ENCODE assay signal across 8 cellular contexts in the genomic region with DNA sequence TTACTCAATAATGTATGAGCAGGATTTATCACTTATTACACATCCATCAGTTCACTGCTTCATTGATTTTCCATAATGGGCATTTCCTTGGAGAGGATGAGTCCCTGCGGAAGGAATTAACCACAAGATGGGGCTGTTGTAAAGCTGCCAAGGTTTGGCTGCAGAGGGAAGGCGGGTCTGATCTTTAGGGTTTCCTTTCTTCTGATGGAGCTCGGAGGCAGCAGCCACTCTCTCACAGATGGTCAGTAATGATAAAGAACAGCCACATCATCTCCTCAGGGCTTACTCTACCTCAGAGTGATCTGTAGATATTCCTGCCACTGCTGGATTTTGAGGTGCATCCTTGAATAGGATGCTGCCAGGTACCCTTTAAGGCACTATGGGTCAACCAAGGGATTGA.
A peak's percentile ranks its signal among the peaks of the same experiment; 100 is the strongest.
DNase-seq lines count a peak whose midpoint lies in the region; ATAC-seq, FAIRE-seq and TF ChIP-seq lines count a peak whose summit lies in the region.

No MANE protein-coding gene starts in this region.

- peaks cover 30% of the 10 kb centered on the region for H3K36me3 Mint-ChIP-seq in activated T-cell treated with anti-CD3 and anti-CD28 coated beads, Interleukin-2, amount 50 U/mL, for 4 hours (ENCODE audit: insufficient read depth)

- peaks cover 2% of the 10 kb centered on the region for H3K4me1 ChIP-seq in BE2C
- H3K4me1 ChIP-seq in HAP-1, result no peaks in the 10 kb centered on the region

- TF ChIP-seq CTCF in BE2C (IDR thresholded peaks at IDR 0.05; ENCODE audit: low read depth, low read length), result peak; percentile 92
- peak; percentile 68 for TF ChIP-seq CTCF in fibroblast of villous mesenchyme (IDR thresholded peaks at IDR 0.05; ENCODE audit: insufficient read depth, low read depth, low read length)

- no peaks in the 10 kb centered on the region for H3K4me1 Mint-ChIP-seq in activated T-cell treated with anti-CD3 and anti-CD28 coated beads, Interleukin-2, amount 50 U/mL, for 4 hours (ENCODE audit: low read depth)

- FAIRE-seq in RCC 7860 (lab: Jason Lieb, UNC), result peak; percentile 90

- H3K4me3 ChIP-seq in BE2C (ENCODE audit: low read depth, low read length) (no peak overlapping the region), HAP-1 (no peak overlapping the region), fibroblast of villous mesenchyme (ENCODE audit: low read depth, low read length) (no peak overlapping the region)

- ATAC-seq in GM21367 (IDR thresholded peaks at IDR 0.05; ENCODE audit: unreplicated experiment), result no peak
- no peak for ATAC-seq in activated T-cell treated with anti-CD3 and anti-CD28 coated beads, Interleukin-2, amount 50 U/mL, for 4 hours

- H3K9me3 Mint-ChIP-seq in activated T-cell treated with anti-CD3 and anti-CD28 coated beads, Interleukin-2, amount 50 U/mL, for 4 hours, result no peaks in the 10 kb centered on the region

- H3K27me3 ChIP-seq in BE2C (no peaks in the 10 kb centered on the region), HAP-1 (ENCODE audit: low read depth) (no peaks in the 10 kb centered on the region)

- no peak overlapping the region for H3K4me3 Mint-ChIP-seq in activated T-cell treated with anti-CD3 and anti-CD28 coated beads, Interleukin-2, amount 50 U/mL, for 4 hours

- peaks cover 11% of the 10 kb centered on the region for H3K36me3 ChIP-seq in BE2C
- peaks cover 24% of the 10 kb centered on the region for H3K36me3 ChIP-seq in HAP-1 (replicated peaks)

- in situ Hi-C loops in HAP-1 (cut with MboI; ENCODE audit: low sequenced_read_pairs), result no loop called here

- H3K9me3 ChIP-seq in BE2C (no peaks in the 10 kb centered on the region), HAP-1 (no peaks in the 10 kb centered on the region)

- DNase-seq in BE2C (peak; percentile 61), HAP-1 (ENCODE audit: low spot score in 2 of 2) (peak; percentile 10 to 63), RCC 7860 (ENCODE audit: low spot score) (peak; percentile 64), fibroblast of villous mesenchyme (ENCODE audit: low read depth) (peak; percentile 55), superior temporal gyrus (ENCODE audit: extremely low spot score) (peak; percentile 83), KG1 (lab: John Stamatoyannopoulos, UW) (no peak)
- no peak for DNase-seq in activated T-cell treated with anti-CD3 and anti-CD28 coated beads, Interleukin-2, amount 50 U/mL, for 4 hours

- H3K27me3 Mint-ChIP-seq in activated T-cell treated with anti-CD3 and anti-CD28 coated beads, Interleukin-2, amount 50 U/mL, for 4 hours (ENCODE audit: low read depth), result no peaks in the 10 kb centered on the region

Comparison
In these comparisons a context has a peak if more than half of its experiments do, and no peak if none do; other contexts are left out.
1. DNase-seq: peak in BE2C (single experiment), HAP-1 (2 of 2), RCC 7860 (single experiment), fibroblast of villous mesenchyme (single experiment) and superior temporal gyrus (single experiment); none in KG1 (single experiment) and activated T-cell treated with anti-CD3 and anti-CD28 coated beads, Interleukin-2, amount 50 U/mL, for 4 hours (single experiment).